ENCODE assay signal across 31 cellular contexts in the genomic region with DNA sequence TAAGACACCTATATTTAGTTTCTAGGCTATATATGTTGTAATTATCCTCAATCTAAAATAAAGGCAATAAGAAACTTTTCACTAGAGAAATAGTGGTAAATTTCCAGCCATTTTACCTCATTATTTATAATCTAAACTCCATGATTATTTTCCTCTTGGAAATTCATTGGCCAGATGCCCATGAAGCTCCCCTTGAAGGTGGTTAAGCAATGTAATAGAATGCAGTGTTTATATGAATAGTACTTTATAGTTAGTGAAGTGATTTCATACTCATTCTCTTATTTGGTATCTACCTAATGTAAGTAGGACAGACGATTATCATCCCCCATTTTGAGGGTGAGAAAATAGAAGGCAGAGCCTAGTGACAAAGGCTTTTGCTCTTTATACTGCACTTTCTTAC. TPM values are rescaled to one million over a fixed set of nuclear protein-coding genes. Genes with fewer than 3 reads are reported as not detected.
A peak's percentile ranks its signal among the peaks of the same experiment; 100 is the strongest.
DNase-seq lines count a peak whose midpoint lies in the region; ATAC-seq and TF ChIP-seq lines count a peak whose summit lies in the region.
"Had no signal": no experiment of that assay in that cellular context is flagged by ENCODE, and none has a peak within 500 bp of the region (broad histone marks: within the 10 kb centered on the region; RNA-seq: fewer than 3 reads in every experiment).

No MANE protein-coding gene starts in this region.

- ATAC-seq in memory B cell (ENCODE audit: low read depth), result no peak
- ATAC-seq: CD8-positive, alpha-beta T cell; effector memory CD8-positive, alpha-beta T cell; lower lobe of right lung; Panc1; stimulated activated naive CD8-positive, alpha-beta T cell treated with anti-CD3 and anti-CD28 coated beads, Interleukin-15, amount 100 ng/mL, for 72 hours had no signal

- H3K27me3 Mint-ChIP-seq in memory B cell (no peaks in the 10 kb centered on the region), HFFc6 (ENCODE audit: insufficient read depth) (no peaks in the 10 kb centered on the region)
- H3K27me3 Mint-ChIP-seq: activated naive CD4-positive, alpha-beta T cell treated with anti-CD3 and anti-CD28 coated beads, Interleukin-2, amount 10 ng/mL, durations not matched to agents 7 days and 5 days; effector memory CD8-positive, alpha-beta T cell; IgD-negative memory B cell; stimulated activated naive CD8-positive, alpha-beta T cell treated with anti-CD3 and anti-CD28 coated beads, Interleukin-15, amount 100 ng/mL, for 72 hours had no signal

- in situ Hi-C loops in astrocyte of the spinal cord (cut with HindIII; ENCODE audit: low sequenced_read_pairs), result no loop called here

- H3K9me3 Mint-ChIP-seq in memory B cell (no peaks in the 10 kb centered on the region), HFFc6 (no peaks in the 10 kb centered on the region)
- H3K9me3 Mint-ChIP-seq: activated naive CD4-positive, alpha-beta T cell treated with anti-CD3 and anti-CD28 coated beads, Interleukin-2, amount 10 ng/mL, durations not matched to agents 7 days and 5 days; CD8-positive, alpha-beta T cell; effector memory CD8-positive, alpha-beta T cell; IgD-negative memory B cell; nephron; stimulated activated naive CD8-positive, alpha-beta T cell treated with anti-CD3 and anti-CD28 coated beads, Interleukin-15, amount 100 ng/mL, for 72 hours had no signal

- H3K4me3 ChIP-seq in astrocyte of the spinal cord (ENCODE audit: low read depth, low read length), result no peak overlapping the region
- H3K4me3 ChIP-seq: lower lobe of right lung, tibial artery had no signal

- H3K27ac Mint-ChIP-seq in memory B cell (peak overlapping the region; percentile 45), HFFc6 (no peak overlapping the region)
- H3K27ac Mint-ChIP-seq: activated naive CD4-positive, alpha-beta T cell treated with anti-CD3 and anti-CD28 coated beads, Interleukin-2, amount 10 ng/mL, durations not matched to agents 7 days and 5 days; CD8-positive, alpha-beta T cell; stimulated activated naive CD8-positive, alpha-beta T cell treated with anti-CD3 and anti-CD28 coated beads, Interleukin-15, amount 100 ng/mL, for 72 hours had no signal

- H3K36me3 Mint-ChIP-seq in memory B cell (peaks cover 8% of the 10 kb centered on the region), HFFc6 (ENCODE audit: low read depth) (peaks cover 16% of the 10 kb centered on the region)

- H3K4me1 Mint-ChIP-seq in memory B cell, result peaks cover 35% of the 10 kb centered on the region
- peaks cover 20% of the 10 kb centered on the region for H3K4me1 Mint-ChIP-seq in HFFc6 (ENCODE audit: low read depth)

- peak overlapping the region; percentile 99 for H3K27ac ChIP-seq in 22Rv1
- no peak overlapping the region for H3K27ac ChIP-seq in substantia nigra (ENCODE audit: low read depth, low read length, poor library complexity, severe bottlenecking)
- H3K27ac ChIP-seq: lower lobe of right lung, tibial artery had no signal

- peak; percentile 30 for DNase-seq in HCEC 1CT
- DNase-seq in astrocyte of the spinal cord (ENCODE audit: low read depth, low spot score), result peak; percentile 13
- no peak for DNase-seq in memory B cell (ENCODE audit: low spot score in 2 of 2)
- DNase-seq in HFFc6, result no peak
- no peak for DNase-seq in NCI-H2107 (lab: John Stamatoyannopoulos, UW)
- DNase-seq in substantia nigra (lab: John Stamatoyannopoulos, UW), result no peak
- DNase-seq in GM20000 (ENCODE audit: low spot score), result no peak
- DNase-seq: activated CD4-positive, alpha-beta T cell treated with anti-CD3 and anti-CD28 coated beads, Interleukin-2, amount 50 U/mL, for 48 hours; activated naive CD4-positive, alpha-beta T cell treated with anti-CD3 and anti-CD28 coated beads, Interleukin-2, amount 10 ng/mL, durations not matched to agents 7 days and 5 days; AML-193; amygdala; caudate nucleus; CD8-positive, alpha-beta T cell; cortex of kidney; DMS153; effector memory CD8-positive, alpha-beta T cell; erythroblast; hippocampal formation; lower lobe of right lung; NCI-H146; NCI-H446; NCI-H774; Right ventricle myocardium superior; stimulated activated CD4-positive, alpha-beta T cell treated with anti-CD3 and anti-CD28 coated beads, Interleukin-2, amount 100 ng/mL, for 24 hours; stimulated activated naive CD8-positive, alpha-beta T cell treated with anti-CD3 and anti-CD28 coated beads, Interleukin-15, amount 100 ng/mL, for 72 hours; T-helper 2 cell; tibial artery had no signal

- no peak overlapping the region for H3K4me3 Mint-ChIP-seq in memory B cell
- H3K4me3 Mint-ChIP-seq in HFFc6, result no peak overlapping the region
- H3K4me3 Mint-ChIP-seq: activated naive CD4-positive, alpha-beta T cell treated with anti-CD3 and anti-CD28 coated beads, Interleukin-2, amount 10 ng/mL, durations not matched to agents 7 days and 5 days; CD8-positive, alpha-beta T cell; effector memory CD8-positive, alpha-beta T cell; nephron; stimulated activated naive CD8-positive, alpha-beta T cell treated with anti-CD3 and anti-CD28 coated beads, Interleukin-15, amount 100 ng/mL, for 72 hours had no signal

- no peak for TF ChIP-seq CTCF in 22Rv1 (IDR thresholded peaks at IDR 0.05)
- no peak for TF ChIP-seq CTCF in astrocyte of the spinal cord (IDR thresholded peaks at IDR 0.05; ENCODE audit: low read depth, low read length)
- no peak for TF ChIP-seq CTCF in HFFc6 (IDR thresholded peaks at IDR 0.05)
- TF ChIP-seq CTCF in GM20000 (IDR thresholded peaks at IDR 0.05; ENCODE audit: extremely low read depth, missing control alignments), result no peak

RNA-seq across cellular contexts. Expression of gene NFYC, which starts 26.5 kb away (rescaled TPM):
- total RNA-seq in HFFc6 (2021; fragmentation: NEBNext Ultra II Directional; extraction: Animal tissue kit (Norgen Biotek cat#: 25700)), result 10 to 100 TPM; 31.0 to 48.1 (median 43.8) TPM

RNA-seq across cellular contexts. Expression of gene RIMS3, which starts 52.5 kb away (rescaled TPM):
- total RNA-seq in HFFc6 (2021; fragmentation: NEBNext Ultra II Directional; extraction: Animal tissue kit (Norgen Biotek cat#: 25700)), result under 1 TPM in 3 of 6 experiments, not detected in 3; 0.05 to 0.14 (median 0.09) TPM

Comparison
In these comparisons a context has a peak if more than half of its experiments do, and no peak if none do; other contexts are left out.
1. DNase-seq: peak in HCEC 1CT (single experiment) and astrocyte of the spinal cord (single experiment); none in memory B cell (0 of 2), HFFc6 (single experiment), NCI-H2107 (single experiment), substantia nigra (0 of 49) and GM20000 (single experiment).